ENCODE assay signal across 1 cellular context in the genomic region with DNA sequence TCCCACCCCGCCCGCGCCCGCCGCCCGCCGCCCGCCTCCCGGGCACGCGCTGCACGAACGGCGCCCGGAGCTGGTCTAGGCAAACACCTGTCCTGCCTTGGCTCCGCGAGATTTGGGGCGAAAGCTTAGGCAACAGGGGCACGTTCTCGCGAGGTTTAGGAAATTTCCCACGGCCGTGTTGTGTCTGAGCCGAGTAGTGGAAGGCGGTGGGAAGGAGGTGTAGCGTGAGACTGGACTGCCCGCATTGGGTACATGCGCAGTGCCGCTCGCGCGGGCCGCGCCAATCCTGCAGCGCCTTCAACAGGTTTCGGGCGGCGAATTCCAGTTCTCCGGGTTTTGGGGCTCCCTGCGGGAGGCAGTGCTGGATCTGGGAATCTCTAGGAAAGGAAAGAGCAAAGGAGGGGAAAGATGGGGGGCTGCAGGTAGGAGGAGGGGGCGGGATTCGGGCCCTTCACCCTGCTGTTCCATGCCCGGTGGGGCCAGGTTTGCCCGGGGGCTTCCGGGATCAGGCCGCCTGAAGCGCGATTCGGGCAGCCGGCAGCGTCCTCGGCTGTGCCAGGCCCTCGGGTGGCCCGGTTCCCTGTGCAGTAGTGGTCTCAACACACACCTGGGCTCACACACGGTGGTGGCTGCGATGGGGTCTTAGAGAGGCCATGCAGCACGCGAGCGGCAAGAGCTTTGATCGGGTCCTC.
TF ChIP-seq lines count a peak whose summit lies in the region.

No MANE protein-coding gene starts in this region.

TF ChIP-seq in K562, 482 proteins besides CTCF, POLR2A, EP300 and RAD21 (continued from another document):
- TF ChIP-seq TAF1 (IDR thresholded peaks at IDR 0.05; ENCODE audit: control insufficient read depth, extremely low read depth, insufficient read depth, low read length, severe bottlenecking), result peak; percentile 20
- TF ChIP-seq, protein P1, sequence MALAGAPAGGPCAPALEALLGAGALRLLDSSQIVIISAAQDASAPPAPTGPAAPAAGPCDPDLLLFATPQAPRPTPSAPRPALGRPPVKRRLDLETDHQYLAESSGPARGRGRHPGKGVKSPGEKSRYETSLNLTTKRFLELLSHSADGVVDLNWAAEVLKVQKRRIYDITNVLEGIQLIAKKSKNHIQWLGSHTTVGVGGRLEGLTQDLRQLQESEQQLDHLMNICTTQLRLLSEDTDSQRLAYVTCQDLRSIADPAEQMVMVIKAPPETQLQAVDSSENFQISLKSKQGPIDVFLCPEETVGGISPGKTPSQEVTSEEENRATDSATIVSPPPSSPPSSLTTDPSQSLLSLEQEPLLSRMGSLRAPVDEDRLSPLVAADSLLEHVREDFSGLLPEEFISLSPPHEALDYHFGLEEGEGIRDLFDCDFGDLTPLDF (CRISPR knock-in tag; IDR thresholded peaks at IDR 0.05), result 0 out of 2 replicates have a peak, but pooled peaks have one; percentile 38
- TF ChIP-seq LCOR (CRISPR knock-in tag; IDR thresholded peaks at IDR 0.05), result peak; percentile 71
- peak in 1 of 2 experiments; percentile 56; a peak in 1 of 4 replicates for TF ChIP-seq TEAD1 (CRISPR knock-in tag; IDR thresholded peaks at IDR 0.05)
- TF ChIP-seq RBFOX2 (IDR thresholded peaks at IDR 0.05; ENCODE audit: low read depth, low read length), result peak; percentile 81
- TF ChIP-seq ZNF197 (CRISPR knock-in tag; IDR thresholded peaks at IDR 0.05; ENCODE audit: low read depth), result no peak
- TF ChIP-seq HIVEP1 (CRISPR knock-in tag; IDR thresholded peaks at IDR 0.05), result 0 out of 2 replicates have a peak, but pooled peaks have one; percentile 25
- no peak for TF ChIP-seq LARP7 (IDR thresholded peaks at IDR 0.05)
- TF ChIP-seq MXI1 (IDR thresholded peaks at IDR 0.05; ENCODE audit: low read depth, low read length), result 0 out of 2 replicates have a peak, but pooled peaks have one; percentile 7
- TF ChIP-seq, protein P2, sequence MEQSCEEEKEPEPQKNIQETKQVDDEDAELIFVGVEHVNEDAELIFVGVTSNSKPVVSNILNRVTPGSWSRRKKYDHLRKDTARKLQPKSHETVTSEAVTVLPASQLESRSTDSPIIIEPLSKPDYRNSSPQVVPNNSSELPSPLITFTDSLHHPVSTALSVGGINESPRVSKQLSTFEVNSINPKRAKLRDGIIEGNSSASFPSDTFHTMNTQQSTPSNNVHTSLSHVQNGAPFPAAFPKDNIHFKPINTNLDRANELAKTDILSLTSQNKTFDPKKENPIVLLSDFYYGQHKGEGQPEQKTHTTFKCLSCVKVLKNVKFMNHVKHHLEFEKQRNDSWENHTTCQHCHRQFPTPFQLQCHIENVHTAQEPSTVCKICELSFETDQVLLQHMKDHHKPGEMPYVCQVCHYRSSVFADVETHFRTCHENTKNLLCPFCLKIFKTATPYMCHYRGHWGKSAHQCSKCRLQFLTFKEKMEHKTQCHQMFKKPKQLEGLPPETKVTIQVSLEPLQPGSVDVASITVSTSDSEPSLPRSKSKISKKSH (CRISPR knock-in tag; IDR thresholded peaks at IDR 0.05), result no peak
- TF ChIP-seq HNRNPL (IDR thresholded peaks at IDR 0.05; ENCODE audit: low read depth, low read length), result 0 out of 2 replicates have a peak, but pooled peaks have one; percentile 17
- TF ChIP-seq BCOR (IDR thresholded peaks at IDR 0.05), result peak; percentile 23
- TF ChIP-seq, protein P3, sequence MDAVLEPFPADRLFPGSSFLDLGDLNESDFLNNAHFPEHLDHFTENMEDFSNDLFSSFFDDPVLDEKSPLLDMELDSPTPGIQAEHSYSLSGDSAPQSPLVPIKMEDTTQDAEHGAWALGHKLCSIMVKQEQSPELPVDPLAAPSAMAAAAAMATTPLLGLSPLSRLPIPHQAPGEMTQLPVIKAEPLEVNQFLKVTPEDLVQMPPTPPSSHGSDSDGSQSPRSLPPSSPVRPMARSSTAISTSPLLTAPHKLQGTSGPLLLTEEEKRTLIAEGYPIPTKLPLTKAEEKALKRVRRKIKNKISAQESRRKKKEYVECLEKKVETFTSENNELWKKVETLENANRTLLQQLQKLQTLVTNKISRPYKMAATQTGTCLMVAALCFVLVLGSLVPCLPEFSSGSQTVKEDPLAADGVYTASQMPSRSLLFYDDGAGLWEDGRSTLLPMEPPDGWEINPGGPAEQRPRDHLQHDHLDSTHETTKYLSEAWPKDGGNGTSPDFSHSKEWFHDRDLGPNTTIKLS (IDR thresholded peaks at IDR 0.05; ENCODE audit: borderline replicate concordance, low read depth), result peak; percentile 50
- TF ChIP-seq CBX8 (IDR thresholded peaks at IDR 0.05; ENCODE audit: borderline replicate concordance, extremely low read depth, low read depth, low read length, poor library complexity, severe bottlenecking), result no peak
- peak; percentile 97 for TF ChIP-seq PHF21A (IDR thresholded peaks at IDR 0.05; ENCODE audit: borderline replicate concordance, low read depth)
- peak; percentile 68 for TF ChIP-seq CXXC5 (CRISPR knock-in tag; IDR thresholded peaks at IDR 0.05)
- TF ChIP-seq FOXK1 (CRISPR knock-in tag; IDR thresholded peaks at IDR 0.05; ENCODE audit: borderline replicate concordance), result 0 out of 2 replicates have a peak, but pooled peaks have one; percentile 33
- no peak for TF ChIP-seq TEAD2 (tag; IDR thresholded peaks at IDR 0.05)
- peak; percentile 92 to 93 for TF ChIP-seq FOXK2 (conservative IDR thresholded peaks at IDR 0.05 in 1 of 2, IDR thresholded peaks at IDR 0.05 in 1 of 2; ENCODE audit: low read depth in 2 of 2)
- TF ChIP-seq FOXM1 (IDR thresholded peaks at IDR 0.05; ENCODE audit: low read depth), result peak; percentile 7; the same call in 1 of the 2 replicates
- TF ChIP-seq FOXM1 (CRISPR knock-in tag; IDR thresholded peaks at IDR 0.05; ENCODE audit: low read depth), result no peak
- TF ChIP-seq MEIS2 (IDR thresholded peaks at IDR 0.05; ENCODE audit: partially characterized antibody), result peak; percentile 48
- TF ChIP-seq MAFF (IDR thresholded peaks at IDR 0.05; ENCODE audit: low read length), result peak; percentile 45; the same call in 1 of the 2 replicates
- peak; percentile 76 for TF ChIP-seq FOXJ2 (tag; IDR thresholded peaks at IDR 0.05)
- peak; percentile 35 for TF ChIP-seq TAF9B (IDR thresholded peaks at IDR 0.05; ENCODE audit: partially characterized antibody)
- TF ChIP-seq SMARCA4 (IDR thresholded peaks at IDR 0.05), result 0 out of 2 replicates have a peak, but pooled peaks have one; percentile 17
- peak; percentile 87 for TF ChIP-seq ARHGAP35 (IDR thresholded peaks at IDR 0.05; ENCODE audit: partially characterized antibody)
- TF ChIP-seq TBP (optimal IDR thresholded peaks at IDR 0.05; ENCODE audit: low read depth, low read length), result peak; percentile 59
- TF ChIP-seq TAF7 (tag; IDR thresholded peaks at IDR 0.05), result no peak
- no peak for TF ChIP-seq PPARD (CRISPR knock-in tag; IDR thresholded peaks at IDR 0.05)
- peak; percentile 92 to 93 for TF ChIP-seq NRF1 (conservative IDR thresholded peaks at IDR 0.05 in 1 of 2, IDR thresholded peaks at IDR 0.05 in 1 of 2)
- no peak for TF ChIP-seq NCOA6 (IDR thresholded peaks at IDR 0.05)
- TF ChIP-seq MTA1 (IDR thresholded peaks at IDR 0.05; ENCODE audit: borderline replicate concordance), result 0 out of 2 replicates have a peak, but pooled peaks have one; percentile 10
- peak; percentile 70; the same call in 1 of the 2 replicates for TF ChIP-seq MYC (IDR thresholded peaks at IDR 0.05; ENCODE audit: low read depth, low read length)
- TF ChIP-seq MYC (CRISPR knock-in tag; IDR thresholded peaks at IDR 0.05; ENCODE audit: borderline replicate concordance, low read depth), result no peak
- 0 out of 2 replicates have a peak, but pooled peaks have one; percentile 5 for TF ChIP-seq TEAD4 (IDR thresholded peaks at IDR 0.05; ENCODE audit: low read length)
- TF ChIP-seq TEAD4 (CRISPR knock-in tag; IDR thresholded peaks at IDR 0.05; ENCODE audit: borderline replicate concordance), result no peak
- TF ChIP-seq, protein P4, sequence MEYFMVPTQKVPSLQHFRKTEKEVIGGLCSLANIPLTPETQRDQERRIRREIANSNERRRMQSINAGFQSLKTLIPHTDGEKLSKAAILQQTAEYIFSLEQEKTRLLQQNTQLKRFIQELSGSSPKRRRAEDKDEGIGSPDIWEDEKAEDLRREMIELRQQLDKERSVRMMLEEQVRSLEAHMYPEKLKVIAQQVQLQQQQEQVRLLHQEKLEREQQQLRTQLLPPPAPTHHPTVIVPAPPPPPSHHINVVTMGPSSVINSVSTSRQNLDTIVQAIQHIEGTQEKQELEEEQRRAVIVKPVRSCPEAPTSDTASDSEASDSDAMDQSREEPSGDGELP (CRISPR knock-in tag; IDR thresholded peaks at IDR 0.05; ENCODE audit: borderline replicate concordance), result peak; percentile 68
- TF ChIP-seq CEBPB (tag; IDR thresholded peaks at IDR 0.05), result 0 out of 2 replicates have a peak, but pooled peaks have one; percentile 13
- peak; percentile 87 for TF ChIP-seq CTBP1 (IDR thresholded peaks at IDR 0.05; ENCODE audit: borderline replicate concordance)
- TF ChIP-seq ZNF12 (CRISPR knock-in tag; IDR thresholded peaks at IDR 0.05), result 0 out of 2 replicates have a peak, but pooled peaks have one; percentile 17
- peak; percentile 55 for TF ChIP-seq PCBP1 (IDR thresholded peaks at IDR 0.05; ENCODE audit: low read depth, low read length, poor library complexity, severe bottlenecking)
- TF ChIP-seq HCFC1 (IDR thresholded peaks at IDR 0.05; ENCODE audit: low read depth, low read length), result peak; percentile 24; the same call in 1 of the 2 replicates
- TF ChIP-seq, protein P5, sequence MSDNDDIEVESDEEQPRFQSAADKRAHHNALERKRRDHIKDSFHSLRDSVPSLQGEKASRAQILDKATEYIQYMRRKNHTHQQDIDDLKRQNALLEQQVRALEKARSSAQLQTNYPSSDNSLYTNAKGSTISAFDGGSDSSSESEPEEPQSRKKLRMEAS (CRISPR knock-in tag; IDR thresholded peaks at IDR 0.05), result peak; percentile 77
- TF ChIP-seq PHF20 (IDR thresholded peaks at IDR 0.05; ENCODE audit: partially characterized antibody), result peak; percentile 21
- TF ChIP-seq NR4A1 (CRISPR knock-in tag; IDR thresholded peaks at IDR 0.05), result no peak
- no peak for TF ChIP-seq NR4A1 (tag; IDR thresholded peaks at IDR 0.05)
- no peak for TF ChIP-seq TCF7L2 (IDR thresholded peaks at IDR 0.05; ENCODE audit: low read depth, low read length)
- TF ChIP-seq EGR1 (conservative IDR thresholded peaks at IDR 0.05), result no peak
- peak; percentile 57 for TF ChIP-seq HMGN3 (IDR thresholded peaks at IDR 0.05; ENCODE audit: borderline replicate concordance, extremely low read depth, insufficient read length, low read depth, low read length)
- peak; percentile 97 for TF ChIP-seq CHD2 (IDR thresholded peaks at IDR 0.05; ENCODE audit: low read depth, low read length)
- peak; percentile 77; the same call in 1 of the 2 replicates for TF ChIP-seq CEBPG (CRISPR knock-in tag; IDR thresholded peaks at IDR 0.05)
- peak in 1 of 2 experiments; percentile 46; a peak in 2 of 4 replicates for TF ChIP-seq CEBPG (tag; conservative IDR thresholded peaks at IDR 0.05 in 1 of 2, IDR thresholded peaks at IDR 0.05 in 1 of 2)
- 0 out of 2 replicates have a peak, but pooled peaks have one; percentile 9 for TF ChIP-seq ELF4 (CRISPR knock-in tag; IDR thresholded peaks at IDR 0.05)
- no peak for TF ChIP-seq ZSCAN29 (IDR thresholded peaks at IDR 0.05)
- TF ChIP-seq, protein P6, sequence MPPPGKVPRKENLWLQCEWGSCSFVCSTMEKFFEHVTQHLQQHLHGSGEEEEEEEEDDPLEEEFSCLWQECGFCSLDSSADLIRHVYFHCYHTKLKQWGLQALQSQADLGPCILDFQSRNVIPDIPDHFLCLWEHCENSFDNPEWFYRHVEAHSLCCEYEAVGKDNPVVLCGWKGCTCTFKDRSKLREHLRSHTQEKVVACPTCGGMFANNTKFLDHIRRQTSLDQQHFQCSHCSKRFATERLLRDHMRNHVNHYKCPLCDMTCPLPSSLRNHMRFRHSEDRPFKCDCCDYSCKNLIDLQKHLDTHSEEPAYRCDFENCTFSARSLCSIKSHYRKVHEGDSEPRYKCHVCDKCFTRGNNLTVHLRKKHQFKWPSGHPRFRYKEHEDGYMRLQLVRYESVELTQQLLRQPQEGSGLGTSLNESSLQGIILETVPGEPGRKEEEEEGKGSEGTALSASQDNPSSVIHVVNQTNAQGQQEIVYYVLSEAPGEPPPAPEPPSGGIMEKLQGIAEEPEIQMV (tag; conservative IDR thresholded peaks at IDR 0.05; ENCODE audit: low read depth), result no peak
- no peak for TF ChIP-seq ZNF695 (CRISPR knock-in tag; IDR thresholded peaks at IDR 0.05)
- TF ChIP-seq CHD4 (IDR thresholded peaks at IDR 0.05; ENCODE audit: insufficient read depth, insufficient replicate concordance, low read depth, low read length, poor library complexity, severe bottlenecking), result no peak
- TF ChIP-seq, protein P7, sequence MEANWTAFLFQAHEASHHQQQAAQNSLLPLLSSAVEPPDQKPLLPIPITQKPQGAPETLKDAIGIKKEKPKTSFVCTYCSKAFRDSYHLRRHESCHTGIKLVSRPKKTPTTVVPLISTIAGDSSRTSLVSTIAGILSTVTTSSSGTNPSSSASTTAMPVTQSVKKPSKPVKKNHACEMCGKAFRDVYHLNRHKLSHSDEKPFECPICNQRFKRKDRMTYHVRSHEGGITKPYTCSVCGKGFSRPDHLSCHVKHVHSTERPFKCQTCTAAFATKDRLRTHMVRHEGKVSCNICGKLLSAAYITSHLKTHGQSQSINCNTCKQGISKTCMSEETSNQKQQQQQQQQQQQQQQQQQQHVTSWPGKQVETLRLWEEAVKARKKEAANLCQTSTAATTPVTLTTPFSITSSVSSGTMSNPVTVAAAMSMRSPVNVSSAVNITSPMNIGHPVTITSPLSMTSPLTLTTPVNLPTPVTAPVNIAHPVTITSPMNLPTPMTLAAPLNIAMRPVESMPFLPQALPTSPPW (CRISPR knock-in tag; IDR thresholded peaks at IDR 0.05), result peak; percentile 86
- TF ChIP-seq NR2C1 (IDR thresholded peaks at IDR 0.05), result no peak
- no peak for TF ChIP-seq NR2C1 (tag; IDR thresholded peaks at IDR 0.05)
- peak; percentile 81 for TF ChIP-seq KLF16 (IDR thresholded peaks at IDR 0.05)
- TF ChIP-seq, protein P8, sequence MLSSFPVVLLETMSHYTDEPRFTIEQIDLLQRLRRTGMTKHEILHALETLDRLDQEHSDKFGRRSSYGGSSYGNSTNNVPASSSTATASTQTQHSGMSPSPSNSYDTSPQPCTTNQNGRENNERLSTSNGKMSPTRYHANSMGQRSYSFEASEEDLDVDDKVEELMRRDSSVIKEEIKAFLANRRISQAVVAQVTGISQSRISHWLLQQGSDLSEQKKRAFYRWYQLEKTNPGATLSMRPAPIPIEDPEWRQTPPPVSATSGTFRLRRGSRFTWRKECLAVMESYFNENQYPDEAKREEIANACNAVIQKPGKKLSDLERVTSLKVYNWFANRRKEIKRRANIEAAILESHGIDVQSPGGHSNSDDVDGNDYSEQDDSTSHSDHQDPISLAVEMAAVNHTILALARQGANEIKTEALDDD (IDR thresholded peaks at IDR 0.05), result 0 out of 2 replicates have a peak, but pooled peaks have one; percentile 11
- TF ChIP-seq, protein P9, sequence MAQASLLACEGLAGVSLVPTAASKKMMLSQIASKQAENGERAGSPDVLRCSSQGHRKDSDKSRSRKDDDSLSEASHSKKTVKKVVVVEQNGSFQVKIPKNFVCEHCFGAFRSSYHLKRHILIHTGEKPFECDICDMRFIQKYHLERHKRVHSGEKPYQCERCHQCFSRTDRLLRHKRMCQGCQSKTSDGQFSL (CRISPR knock-in tag; IDR thresholded peaks at IDR 0.05), result peak; percentile 37
- TF ChIP-seq, protein P9 (tag; IDR thresholded peaks at IDR 0.05), result no peak; a peak in 1 of 4 replicates
